Comparison of ENCODE assay signal across 8 cellular contexts in the genomic region with DNA sequence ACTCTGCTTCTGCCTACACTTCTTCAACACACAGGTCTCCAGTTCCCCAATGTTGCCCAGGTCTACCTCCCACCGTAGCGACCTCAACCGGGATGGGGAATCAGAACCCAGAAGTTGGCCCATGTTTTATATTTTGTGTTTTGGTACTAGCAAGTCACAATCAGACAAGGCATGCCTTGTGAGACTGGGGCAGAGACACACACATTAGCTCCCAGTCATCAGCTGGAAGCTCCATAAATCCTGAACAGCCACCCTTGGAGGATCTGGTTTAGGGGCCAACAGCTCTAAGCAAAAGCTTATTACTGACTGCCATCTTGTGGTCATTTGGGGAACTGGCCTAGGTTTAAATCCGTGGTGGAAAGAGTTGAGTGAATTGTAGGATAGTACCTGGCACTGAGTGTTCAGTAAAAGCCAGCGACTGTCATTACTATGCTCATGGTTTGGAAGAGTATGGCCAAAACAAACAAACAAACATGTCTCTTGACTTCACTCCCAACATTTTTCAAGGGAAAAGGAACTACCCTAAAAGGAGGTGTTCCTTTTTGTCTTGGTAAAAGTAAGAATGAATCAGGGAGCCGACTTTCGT. TPM values are rescaled to one million over a fixed set of nuclear protein-coding genes. Genes with fewer than 3 reads are reported as not detected.
DNase-seq lines count a peak whose midpoint lies in the region; ATAC-seq lines count a peak whose summit lies in the region.

No MANE protein-coding gene starts in this region.

- DNase-seq in D341Med (ENCODE audit: low spot score) (peak; percentile 77), HuH-7 (ENCODE audit: low spot score) (peak; percentile 56), NOMO-1 treated with DMSO at 0.1 percent for 48 hours (lab: John Stamatoyannopoulos, UW; ENCODE audit: unreplicated experiment) (peak; percentile 74), mesendoderm (peak; percentile 87)
- peak; percentile 89 for DNase-seq in activated CD8-positive, alpha-beta memory T cell treated with anti-CD3 and anti-CD28 coated beads for 24 hours
- peak; percentile 81 to 88 (median 85) for DNase-seq in effector memory CD8-positive, alpha-beta T cell
- DNase-seq in stimulated activated CD8-positive, alpha-beta memory T cell treated with anti-CD3 and anti-CD28 coated beads, Interleukin-4, amount 100 ng/mL, for 48 hours, result peak; percentile 90

- H3K27me3 ChIP-seq in mesendoderm (ENCODE audit: insufficient read depth, low read length, poor library complexity), result no peaks in the 10 kb centered on the region

- H3K4me1 ChIP-seq in mesendoderm (ENCODE audit: control insufficient read depth, low read depth, low read length), result no peaks in the 10 kb centered on the region

- H3K27ac Mint-ChIP-seq in effector memory CD8-positive, alpha-beta T cell, result peak overlapping the region; percentile 62 to 85

- ATAC-seq in effector memory CD8-positive, alpha-beta T cell (replicated peaks), result peak; percentile 64
- no peak for ATAC-seq in GM18861 (IDR thresholded peaks at IDR 0.05; ENCODE audit: unreplicated experiment)

- H3K56ac ChIP-seq in mesendoderm (ENCODE audit: low read length), result no peak overlapping the region

- no peak overlapping the region for H4K8ac ChIP-seq in mesendoderm (ENCODE audit: low read depth, low read length)

- H2AK5ac ChIP-seq in mesendoderm (ENCODE audit: low read length), result no peak overlapping the region

- H3K27ac ChIP-seq in mesendoderm (ENCODE audit: low read depth, low read length), result no peak overlapping the region

- no peaks in the 10 kb centered on the region for H3K79me1 ChIP-seq in mesendoderm (ENCODE audit: low read length)

- WGBS in mesendoderm (ENCODE audit: extremely low coverage, insufficient coverage, low lambda C conversion rate), result no CpG with 5 or more reads among the region's 7 CpGs

- no peak overlapping the region for H2BK5ac ChIP-seq in mesendoderm (ENCODE audit: low read length)

- no peak overlapping the region for H4K5ac ChIP-seq in mesendoderm (ENCODE audit: low read length)

- no peak overlapping the region for H2BK120ac ChIP-seq in mesendoderm (ENCODE audit: low read depth, low read length)

- H3K9ac ChIP-seq in mesendoderm (ENCODE audit: low read length), result no peak overlapping the region

- H3K23ac ChIP-seq in mesendoderm (ENCODE audit: low read length), result no peak overlapping the region

- no peak overlapping the region for H2BK15ac ChIP-seq in mesendoderm (replicated peaks; ENCODE audit: low read depth)

- no peak overlapping the region for H3K18ac ChIP-seq in mesendoderm (ENCODE audit: low read length)

- no peaks in the 10 kb centered on the region for H3K27me3 Mint-ChIP-seq in effector memory CD8-positive, alpha-beta T cell

- H3K36me3 Mint-ChIP-seq in effector memory CD8-positive, alpha-beta T cell (ENCODE audit: insufficient read depth), result peaks cover 4% of the 10 kb centered on the region

- no peaks in the 10 kb centered on the region for H3K79me2 ChIP-seq in mesendoderm (ENCODE audit: control insufficient read depth, insufficient read depth, low read length)

- no peak overlapping the region for H3K4me3 Mint-ChIP-seq in effector memory CD8-positive, alpha-beta T cell

- no peaks in the 10 kb centered on the region for H3K36me3 ChIP-seq in mesendoderm (ENCODE audit: control insufficient read depth, insufficient read depth, low read length)

- H3K4me2 ChIP-seq in mesendoderm (ENCODE audit: low read length), result no peak overlapping the region

- H3K4ac ChIP-seq in mesendoderm (ENCODE audit: low read depth, low read length), result no peak overlapping the region

- H3K4me1 Mint-ChIP-seq in effector memory CD8-positive, alpha-beta T cell (ENCODE audit: low read depth in 2 of 2), result peaks cover 26 to 30% of the 10 kb centered on the region in 2 donors

- no peaks in the 10 kb centered on the region for H3K9me3 Mint-ChIP-seq in effector memory CD8-positive, alpha-beta T cell

- H3K4me3 ChIP-seq in mesendoderm (ENCODE audit: low read length), result no peak overlapping the region

RNA-seq across cellular contexts. Expression of gene PIM1, which starts 40.5 kb away (rescaled TPM):
- polyA plus RNA-seq in mesendoderm (2013, experiment 1 of 2), result 153 TPM
- 150 TPM for polyA plus RNA-seq in mesendoderm (2013, experiment 2 of 2)

RNA-seq across cellular contexts. Expression of gene TBC1D22B, which starts 47.2 kb away (rescaled TPM):
- polyA plus RNA-seq in mesendoderm (2013, experiment 1 of 2), result 10.0 TPM
- 9.9 TPM for polyA plus RNA-seq in mesendoderm (2013, experiment 2 of 2)

RNA-seq across cellular contexts. Expression of gene TMEM217, which starts 47.5 kb away (rescaled TPM):
- polyA plus RNA-seq in mesendoderm (2013, experiment 1 of 2), result 1.2 TPM
- 1.0 TPM for polyA plus RNA-seq in mesendoderm (2013, experiment 2 of 2)
